ENCODE assay signal across 16 cellular contexts in the genomic region with DNA sequence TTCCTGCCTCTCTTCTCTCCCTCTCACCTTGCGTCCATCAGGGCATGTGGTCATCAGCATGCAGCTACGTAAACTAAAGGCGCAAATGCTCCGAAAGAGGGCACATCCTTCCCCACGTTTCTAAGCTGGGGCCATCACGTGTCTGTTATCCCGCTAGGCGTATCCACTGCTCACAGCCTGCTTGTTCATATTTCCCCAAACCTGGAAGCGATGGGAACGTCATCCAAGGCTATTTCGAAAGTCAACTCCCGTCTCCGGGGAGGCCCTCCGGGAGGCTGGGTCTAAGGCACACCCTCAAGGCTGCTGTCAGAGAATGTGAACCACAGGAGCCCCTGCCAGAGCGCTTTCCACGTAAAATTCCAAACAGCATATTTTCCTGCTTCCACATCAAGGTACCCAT.
DNase-seq lines count a peak whose midpoint lies in the region; ATAC-seq and TF ChIP-seq lines count a peak whose summit lies in the region.
"Had no signal": no experiment of that assay in that cellular context is flagged by ENCODE, and none has a peak within 500 bp of the region (broad histone marks: within the 10 kb centered on the region; RNA-seq: fewer than 3 reads in every experiment).

No MANE protein-coding gene starts in this region.

- no peak for TF ChIP-seq POLR2A in heart left ventricle (IDR thresholded peaks at IDR 0.05)

- no peaks in the 10 kb centered on the region for H3K9me3 ChIP-seq in heart left ventricle
- H3K9me3 ChIP-seq in aorta (ENCODE audit: control insufficient read depth, low read length) = no peaks in the 10 kb centered on the region

- H3K27me3 ChIP-seq in heart left ventricle (no peaks in the 10 kb centered on the region), aorta (ENCODE audit: control insufficient read depth in 1 of 2, insufficient read depth in 2 of 2, low read length in 1 of 2) (no peaks in the 10 kb centered on the region)

- TF ChIP-seq CTCF in heart left ventricle (IDR thresholded peaks at IDR 0.05) (no peak), progenitor cell of endocrine pancreas (IDR thresholded peaks at IDR 0.05; ENCODE audit: unreplicated experiment) (no peak)

- intact Hi-C loops in heart left ventricle (cut with DNase I) (loop anchor here in 1 of 10 donors (2.0 kb wide), 1 partner anchor 21 kb away; no protein-coding TSS in a partner anchor), aorta (cut with DNase I) (no loop called here)

- no peaks in the 10 kb centered on the region for H3K36me3 ChIP-seq in heart left ventricle
- H3K36me3 ChIP-seq in aorta (ENCODE audit: control insufficient read depth in 1 of 2, insufficient read depth in 2 of 2, low read length in 1 of 2) = no peaks in the 10 kb centered on the region
- H3K36me3 ChIP-seq: WERI-Rb-1 had no signal

- H3K9me3 Mint-ChIP-seq in progenitor cell of endocrine pancreas (ENCODE audit: low read depth) = no peaks in the 10 kb centered on the region
- H3K9me3 Mint-ChIP-seq: activated naive CD4-positive, alpha-beta T cell treated with anti-CD3 and anti-CD28 coated beads for 36 hours; CD8-positive, alpha-beta memory T cell; central memory CD8-positive, alpha-beta T cell; H9; stimulated activated memory B cell treated with anti-CD40 and anti-IgM and Interleukin-4, amounts not matched to agents 10 μg/mL and 1 μg/mL and 100 μg/mL, for 72 hours had no signal

- H3K4me1 Mint-ChIP-seq in progenitor cell of endocrine pancreas (ENCODE audit: low read depth) = peaks cover 19% of the 10 kb centered on the region

- H3K27ac ChIP-seq in heart left ventricle = peak overlapping the region in 6 of 12 donors; percentile 56 to 90 (median 62)
- no peak overlapping the region for H3K27ac ChIP-seq in aorta (ENCODE audit: low read depth in 1 of 2, low read length in 2 of 2)
- H3K27ac ChIP-seq: WERI-Rb-1 had no signal

- H3K27me3 Mint-ChIP-seq in progenitor cell of endocrine pancreas = no peaks in the 10 kb centered on the region

- H3K4me1 ChIP-seq in heart left ventricle (peaks cover 0 to 62% (median 28%) of the 10 kb centered on the region in 12 donors), aorta (ENCODE audit: control insufficient read depth in 1 of 2, insufficient read depth in 2 of 2, low read length in 2 of 2) (no peaks in the 10 kb centered on the region)

- peaks cover 2% of the 10 kb centered on the region for H3K36me3 Mint-ChIP-seq in progenitor cell of endocrine pancreas (ENCODE audit: insufficient read depth)
- H3K36me3 Mint-ChIP-seq: stimulated activated memory B cell treated with anti-CD40 and anti-IgM and Interleukin-4, amounts not matched to agents 10 μg/mL and 1 μg/mL and 100 μg/mL, for 72 hours had no signal

- DNase-seq in amniotic epithelial cell (ENCODE audit: low read depth) (peak; percentile 88), heart left ventricle (peak in 4 of 5 donors; percentile 38 to 77 (median 62)), progenitor cell of endocrine pancreas (ENCODE audit: low spot score, unreplicated experiment) (no peak), aorta (peak in 1 of 2 donors; percentile 79), islet precursor cell (no peak), dedifferentiated amniotic fluid mesenchymal stem cell (ENCODE audit: extremely low spot score) (no peak)
- no peak for DNase-seq in activated CD4-positive, alpha-beta T cell treated with anti-CD3 and anti-CD28 coated beads, Interleukin-2, amount 50 U/mL, for 48 hours
- DNase-seq: activated CD8-positive, alpha-beta memory T cell treated with anti-CD3 and anti-CD28 coated beads, Interleukin-2, amount 50 U/mL, for 4 hours; activated naive CD4-positive, alpha-beta T cell treated with anti-CD3 and anti-CD28 coated beads for 36 hours; H9; MM.1S; stimulated activated CD4-positive, alpha-beta T cell treated with anti-CD3 and anti-CD28 coated beads, Interleukin-4, amount 100 ng/mL, for 1 hour; WERI-Rb-1 had no signal

- H3K4me3 Mint-ChIP-seq in progenitor cell of endocrine pancreas (ENCODE audit: low read depth) = no peak overlapping the region
- H3K4me3 Mint-ChIP-seq: activated naive CD4-positive, alpha-beta T cell treated with anti-CD3 and anti-CD28 coated beads for 36 hours; CD8-positive, alpha-beta memory T cell; central memory CD8-positive, alpha-beta T cell; stimulated activated memory B cell treated with anti-CD40 and anti-IgM and Interleukin-4, amounts not matched to agents 10 μg/mL and 1 μg/mL and 100 μg/mL, for 72 hours had no signal

- 65 to 72% (median 67%) methylated on average over 16 of the region's 16 CpGs for WGBS in heart left ventricle, 4 donors
- WGBS in aorta, 2 donors = 86 to 89% methylated on average over 16 of the region's 16 CpGs

- H3K4me3 ChIP-seq in heart left ventricle = peak overlapping the region in 1 of 12 donors; percentile 29
- H3K4me3 ChIP-seq in aorta (ENCODE audit: low read length in 2 of 2) = no peak overlapping the region

- peak; percentile 39 to 70 (median 64) for ATAC-seq in heart left ventricle
- ATAC-seq in aorta (ENCODE audit: low FRiP score) = peak; percentile 69
- ATAC-seq: stimulated activated memory B cell treated with anti-CD40 and anti-IgM and Interleukin-4, amounts not matched to agents 10 μg/mL and 1 μg/mL and 100 μg/mL, for 72 hours had no signal

- H3K27ac Mint-ChIP-seq in progenitor cell of endocrine pancreas = peak overlapping the region; percentile 59
- H3K27ac Mint-ChIP-seq: activated naive CD4-positive, alpha-beta T cell treated with anti-CD3 and anti-CD28 coated beads for 36 hours; stimulated activated memory B cell treated with anti-CD40 and anti-IgM and Interleukin-4, amounts not matched to agents 10 μg/mL and 1 μg/mL and 100 μg/mL, for 72 hours had no signal

Comparison
In these comparisons a context has a peak if more than half of its experiments do, and no peak if none do; other contexts are left out.
1. DNase-seq: peak in amniotic epithelial cell (single experiment) and heart left ventricle (4 of 5); none in progenitor cell of endocrine pancreas (single experiment), islet precursor cell (single experiment), dedifferentiated amniotic fluid mesenchymal stem cell (single experiment) and activated CD4-positive, alpha-beta T cell treated with anti-CD3 and anti-CD28 coated beads, Interleukin-2, amount 50 U/mL, for 48 hours (0 of 2).